17 cellular contexts compared by ENCODE assay signal in genomic region chr22:23114721-23115020, GRCh38. TPM values are rescaled to one million over a fixed set of nuclear protein-coding genes. Genes with fewer than 3 reads are reported as not detected.
"Had no signal": no experiment of that assay in that cellular context is flagged by ENCODE, and none has a peak within 500 bp of the region (broad histone marks: within the 10 kb centered on the region; RNA-seq: fewer than 3 reads in every experiment).

No MANE protein-coding gene starts in this region.

- H3K36me3 Mint-ChIP-seq: naive thymus-derived CD8-positive, alpha-beta T cell had no signal

- H3K27me3 ChIP-seq: heart left ventricle, ovary, right atrium auricular region, sigmoid colon, suprapubic skin, tibial artery, upper lobe of right lung, vagina had no signal

- H3K4me3 ChIP-seq: heart left ventricle, ovary, right atrium auricular region, sigmoid colon, suprapubic skin, tibial artery, upper lobe of right lung, vagina had no signal

- H3K27me3 Mint-ChIP-seq: naive thymus-derived CD8-positive, alpha-beta T cell had no signal

- H3K4me3 Mint-ChIP-seq: naive thymus-derived CD8-positive, alpha-beta T cell had no signal

- H3K9me3 ChIP-seq: heart left ventricle, ovary, right atrium auricular region, sigmoid colon, suprapubic skin, tibial artery, upper lobe of right lung, vagina had no signal

- DNase-seq: erythroblast; foreskin melanocyte; heart left ventricle; mesendoderm; naive thymus-derived CD8-positive, alpha-beta T cell; ovary; sigmoid colon; small intestine; stimulated activated CD4-positive, alpha-beta T cell treated with anti-CD3 and anti-CD28 coated beads, Interleukin-2, amount 100 ng/mL, for 48 hours; stimulated activated naive CD4-positive, alpha-beta T cell treated with Interleukin-2 at 50 U/mL for 16 hours; tibial artery; upper lobe of right lung had no signal

- H3K36me3 ChIP-seq: heart left ventricle, ovary, right atrium auricular region, sigmoid colon, suprapubic skin, tibial artery, upper lobe of right lung, vagina had no signal

- ATAC-seq: heart left ventricle; naive thymus-derived CD8-positive, alpha-beta T cell; upper lobe of right lung had no signal

- H3K27ac ChIP-seq: heart left ventricle, ovary, right atrium auricular region, sigmoid colon, suprapubic skin, tibial artery, upper lobe of right lung, vagina had no signal

- H3K4me1 ChIP-seq: suprapubic skin, tibial artery, upper lobe of right lung, vagina had no signal

RNA-seq across cellular contexts. Expression of gene RSPH14, which starts 27.1 kb away (rescaled TPM):
- total RNA-seq: endothelial cell of umbilical vein, heart left ventricle, lung microvascular endothelial cell, right atrium auricular region, upper lobe of right lung, vagina had no signal
